Comparison of ENCODE assay signal across 13 cellular contexts in genomic region chr21:36584980-36585940, GRCh38.
DNase-seq lines count a peak whose midpoint lies in the region; ATAC-seq and TF ChIP-seq lines count a peak whose summit lies in the region.
"Had no signal": no experiment of that assay in that cellular context is flagged by ENCODE, and none has a peak within 500 bp of the region (broad histone marks: within the 10 kb centered on the region; RNA-seq: fewer than 3 reads in every experiment).

No MANE protein-coding gene starts in this region.

- peaks cover 6% of the 10 kb centered on the region for H3K4me1 Mint-ChIP-seq in CD4-positive, alpha-beta T cell (ENCODE audit: low read depth)
- H3K4me1 Mint-ChIP-seq: CD8-positive, alpha-beta memory T cell; naive B cell had no signal

- H3K9me3 ChIP-seq in CD4-positive, alpha-beta T cell (ENCODE audit: control insufficient read depth, low read length) = no peaks in the 10 kb centered on the region
- H3K9me3 ChIP-seq: testis had no signal

- H3K27me3 ChIP-seq in CD4-positive, alpha-beta T cell (ENCODE audit: control insufficient read depth, insufficient read depth, low read length) = no peaks in the 10 kb centered on the region
- H3K27me3 ChIP-seq: testis had no signal

- H3K9me3 Mint-ChIP-seq in CD4-positive, alpha-beta T cell = no peaks in the 10 kb centered on the region
- H3K9me3 Mint-ChIP-seq: CD8-positive, alpha-beta memory T cell; naive B cell had no signal

- peak in 8 of 10 experiments; percentile 15 to 41 (median 26) for DNase-seq in CD4-positive, alpha-beta T cell
- DNase-seq in GM12864 (ENCODE audit: low read depth) (peak; percentile 5), OCI-M1 (lab: John Stamatoyannopoulos, UW) (peak; percentile 32), choroid plexus epithelial cell (ENCODE audit: low read depth) (peak; percentile 21), NCI-H1694 treated with DMSO at 0.1 percent for 48 hours (lab: John Stamatoyannopoulos, UW) (no peak), G401 (ENCODE audit: low spot score) (no peak)
- DNase-seq in stimulated activated CD4-positive, alpha-beta T cell treated with anti-CD3 and anti-CD28 coated beads, Interleukin-1b, Interleukin-23, amount 100 ng/mL, for 48 hours = no peak
- DNase-seq: dorsolateral prefrontal cortex, GOT3, naive B cell, NCI-H1105 treated with DMSO at 0.1 percent for 48 hours, testis had no signal

- H3K27ac Mint-ChIP-seq in CD4-positive, alpha-beta T cell = no peak overlapping the region
- H3K27ac Mint-ChIP-seq: CD8-positive, alpha-beta memory T cell had no signal

- no peak overlapping the region for H3K4me3 ChIP-seq in GM12864 (ENCODE audit: low read depth, low read length)
- no peak overlapping the region for H3K4me3 ChIP-seq in choroid plexus epithelial cell (ENCODE audit: low read depth, low read length)
- H3K4me3 ChIP-seq: dorsolateral prefrontal cortex, testis had no signal

- in situ Hi-C loops in G401 (cut with HindIII; ENCODE audit: low sequenced_read_pairs) = no loop called here

- POLR2A ChIA-PET in CD4-positive, alpha-beta T cell (lab: Charles Lee) = no interaction called here

- intact Hi-C loops in CD4-positive, alpha-beta T cell (cut with DNase I, micrococcal nuclease) = loop anchor here (1.0 to 10.0 kb wide), 5 partner anchors 107 to 343 kb away; partner anchors contain the start of gene SIM2 (in 1 of the 2)

- no peak overlapping the region for H3K4me3 Mint-ChIP-seq in CD4-positive, alpha-beta T cell
- H3K4me3 Mint-ChIP-seq: CD8-positive, alpha-beta memory T cell had no signal

- H3K27me3 Mint-ChIP-seq in CD4-positive, alpha-beta T cell = peaks cover 10% of the 10 kb centered on the region

- no peak overlapping the region for H3K27ac ChIP-seq in CD4-positive, alpha-beta T cell (ENCODE audit: low read depth, low read length)
- H3K27ac ChIP-seq: dorsolateral prefrontal cortex, testis had no signal

- peak; percentile 41 for ATAC-seq in CD4-positive, alpha-beta T cell (ENCODE audit: poor library complexity)

- no peaks in the 10 kb centered on the region for H3K36me3 Mint-ChIP-seq in CD4-positive, alpha-beta T cell (ENCODE audit: low read depth)
- H3K36me3 Mint-ChIP-seq: CD8-positive, alpha-beta memory T cell; naive B cell had no signal

- CTCF ChIA-PET in CD4-positive, alpha-beta T cell (lab: Charles Lee) = no interaction called here

- TF ChIP-seq CTCF in CD4-positive, alpha-beta T cell (IDR thresholded peaks at IDR 0.05) = peak; percentile 53
- TF ChIP-seq CTCF in GM12864 (IDR thresholded peaks at IDR 0.05; ENCODE audit: low read depth, low read length, missing control alignments) (peak; percentile 39), choroid plexus epithelial cell (conservative IDR thresholded peaks at IDR 0.05; ENCODE audit: low read depth, low read length) (peak; percentile 49)

Comparison
In these comparisons a context has a peak if more than half of its experiments do, and no peak if none do; other contexts are left out.
1. DNase-seq: peak in CD4-positive, alpha-beta T cell (8 of 10), GM12864 (single experiment), OCI-M1 (single experiment) and choroid plexus epithelial cell (single experiment); none in stimulated activated CD4-positive, alpha-beta T cell treated with anti-CD3 and anti-CD28 coated beads, Interleukin-1b, Interleukin-23, amount 100 ng/mL, for 48 hours (single experiment), NCI-H1694 treated with DMSO at 0.1 percent for 48 hours (single experiment) and G401 (single experiment).
2. Peak in every context shown above with its lines, with median percentiles within 50 percentile points of each other: CTCF ChIP-seq.